ENCODE assay signal across 15 cellular contexts in genomic region chr1:16925635-16926490, GRCh38. TPM values are rescaled to one million over a fixed set of nuclear protein-coding genes. Genes with fewer than 3 reads are reported as not detected.
A peak's percentile ranks its signal among the peaks of the same experiment; 100 is the strongest.
DNase-seq lines count a peak whose midpoint lies in the region; ATAC-seq, FAIRE-seq and TF ChIP-seq lines count a peak whose summit lies in the region.
"Had no signal": no experiment of that assay in that cellular context is flagged by ENCODE, and none has a peak within 500 bp of the region (broad histone marks: within the 10 kb centered on the region; RNA-seq: fewer than 3 reads in every experiment).

No MANE protein-coding gene starts in this region.

- H3K9me3 ChIP-seq in heart right ventricle (no peaks in the 10 kb centered on the region), breast epithelium (no peaks in the 10 kb centered on the region), Karpas-422 (ENCODE audit: low read length) (no peaks in the 10 kb centered on the region)
- H3K9me3 ChIP-seq: A549, Caco-2, thoracic aorta had no signal

- H2AFZ ChIP-seq in Karpas-422 (ENCODE audit: low read length): no peak overlapping the region

- DNase-seq in Right ventricle myocardium inferior (ENCODE audit: missing footprints) (peak; percentile 62), heart right ventricle (no peak), breast epithelium (ENCODE audit: low spot score in 2 of 2) (peak in 1 of 2 donors; percentile 91), islet precursor cell (peak; percentile 35), urothelium cell line (ENCODE audit: low spot score) (peak; percentile 13), HUDEP-2 (lab: John Stamatoyannopoulos, UW; ENCODE audit: unreplicated experiment in 76 of 76) (no peak), Karpas-422 (no peak)
- DNase-seq: activated CD8-positive, alpha-beta T cell treated with anti-CD3 and anti-CD28 coated beads for 36 hours; GDM1; naive thymus-derived CD8-positive, alpha-beta T cell had no signal

- H3K36me3 ChIP-seq in heart right ventricle (peaks cover 0 to 11% (median 0%) of the 10 kb centered on the region in 9 donors), breast epithelium (no peaks in the 10 kb centered on the region), Karpas-422 (ENCODE audit: insufficient read depth, low read length) (no peaks in the 10 kb centered on the region)

- H4K20me1 ChIP-seq in Karpas-422 (ENCODE audit: insufficient read depth, low read depth, low read length): no peaks in the 10 kb centered on the region

- 89 to 92% methylated on average over 13 of the region's 13 CpGs for WGBS in heart right ventricle, 2 donors

- TF ChIP-seq POLR2A in breast epithelium (IDR thresholded peaks at IDR 0.05): no peak

- H3K4me3 ChIP-seq in heart right ventricle (no peak overlapping the region), breast epithelium (no peak overlapping the region), Karpas-422 (ENCODE audit: low read length) (no peak overlapping the region)
- H3K4me3 ChIP-seq: A549, SK-N-MC, thoracic aorta had no signal

- H3K9me2 ChIP-seq in Karpas-422 (replicated peaks; ENCODE audit: insufficient read depth, low read length): no peaks in the 10 kb centered on the region

- no peak for ATAC-seq in Right ventricle myocardium inferior
- ATAC-seq in heart right ventricle: no peak
- no peak for ATAC-seq in HG02970 (IDR thresholded peaks at IDR 0.05; ENCODE audit: low FRiP score, unreplicated experiment)
- ATAC-seq: activated CD8-positive, alpha-beta T cell treated with anti-CD3 and anti-CD28 coated beads for 36 hours; naive thymus-derived CD8-positive, alpha-beta T cell had no signal

- FAIRE-seq in urothelium cell line (lab: Jason Lieb, UNC): no peak
- FAIRE-seq: A549 had no signal

- peaks cover 7% of the 10 kb centered on the region; the same call in 1 of the 2 replicates for H3K79me2 ChIP-seq in Karpas-422 (ENCODE audit: low read length)

- no peak overlapping the region for H3K27ac ChIP-seq in heart right ventricle
- H3K27ac ChIP-seq in breast epithelium: peak overlapping the region; percentile 61 to 64
- no peak overlapping the region for H3K27ac ChIP-seq in Karpas-422 (ENCODE audit: low read length)
- H3K27ac ChIP-seq: SK-N-MC, thoracic aorta had no signal

- no peak overlapping the region for H3K9ac ChIP-seq in Karpas-422 (ENCODE audit: low read length)

- H3K4me1 ChIP-seq in heart right ventricle: peaks cover 0 to 17% (median 9%) of the 10 kb centered on the region in 9 donors
- H3K4me1 ChIP-seq in breast epithelium: peaks cover 0 to 15% of the 10 kb centered on the region in 2 donors
- peaks cover 21% of the 10 kb centered on the region for H3K4me1 ChIP-seq in Karpas-422 (ENCODE audit: low read length)
- H3K4me1 ChIP-seq: A549, Caco-2 had no signal

- intact Hi-C loops in Right ventricle myocardium inferior (cut with DNase I) (no loop called here), heart right ventricle (cut with DNase I) (loop anchor here in 1 of 10 donors (10.0 kb wide), 1 partner anchor 311 kb away; the partner anchor contains the start of gene NBPF1), breast epithelium (cut with DNase I; ENCODE audit: low total_unique reads) (no loop called here)

- TF ChIP-seq CTCF in heart right ventricle (IDR thresholded peaks at IDR 0.05) (no peak), breast epithelium (IDR thresholded peaks at IDR 0.05) (peak in 1 of 3 donors; percentile 8)

- H3K4me2 ChIP-seq in Karpas-422 (ENCODE audit: low read depth, low read length, poor library complexity, severe bottlenecking): no peak overlapping the region
- H3K4me2 ChIP-seq: A549 had no signal

- H3K27me3 ChIP-seq in heart right ventricle: no peaks in the 10 kb centered on the region
- no peaks in the 10 kb centered on the region for H3K27me3 ChIP-seq in breast epithelium
- no peaks in the 10 kb centered on the region for H3K27me3 ChIP-seq in Karpas-422 (ENCODE audit: low read length)

RNA-seq across cellular contexts. Expression of gene CROCC, which starts 4.1 kb away (rescaled TPM):
- total RNA-seq in Right ventricle myocardium inferior (6.5 TPM), heart right ventricle (10 to 100 TPM in 1 of 10 donors, 1 to 10 TPM in 9; 4.7 to 12.8 (median 6.0) TPM), breast epithelium (10 to 100 TPM; 15.5 to 43.9 (median 24.7) TPM)
- polyA plus RNA-seq in heart right ventricle: 10 to 100 TPM in 1 of 2 donors, 1 to 10 TPM in 1; 7.6 to 42.3 TPM
- total RNA-seq in Karpas-422 (2014; rRNA removed; shearing (Covaris generic); ENCODE audit: low replicate concordance): 12.1 and 29.1 TPM in 2 replicates

RNA-seq across cellular contexts. Expression of gene RNU1-2, which starts 30.1 kb away (rescaled TPM):
- total RNA-seq in Right ventricle myocardium inferior (4,572 TPM), heart right ventricle (1,000 to 10,000 TPM in 8 of 10 donors, 100 to 1,000 TPM in 2; 635 to 5,242 (median 1,949) TPM), breast epithelium (under 1 TPM; under 0.01 TPM)
- polyA plus RNA-seq in heart right ventricle: not detected
- total RNA-seq in Karpas-422 (2014; rRNA removed; shearing (Covaris generic); ENCODE audit: low replicate concordance): under 0.01 TPM in 2 replicates

RNA-seq across cellular contexts. Expression of gene MFAP2, which starts 54.6 kb away (rescaled TPM):
- total RNA-seq in Right ventricle myocardium inferior: 4.8 TPM
- 1 to 10 TPM; 1.3 to 6.4 (median 2.4) TPM for total RNA-seq in heart right ventricle
- 10 to 100 TPM in 1 of 2 donors, 1 to 10 TPM in 1; 4.5 to 10.5 TPM for polyA plus RNA-seq in heart right ventricle
- 10 to 100 TPM in 2 of 3 donors, 1 to 10 TPM in 1; 4.5 to 40.2 (median 10.8) TPM for total RNA-seq in breast epithelium
- total RNA-seq in Karpas-422 (2014; rRNA removed; shearing (Covaris generic); ENCODE audit: low replicate concordance): not detected in 2 replicates
- total RNA-seq: activated CD8-positive, alpha-beta T cell treated with anti-CD3 and anti-CD28 coated beads for 36 hours; naive thymus-derived CD8-positive, alpha-beta T cell had no signal

Comparison
In these comparisons a context has a peak if more than half of its experiments do, and no peak if none do; other contexts are left out.
1. DNase-seq: peak in Right ventricle myocardium inferior (single experiment), islet precursor cell (single experiment) and urothelium cell line (single experiment); none in heart right ventricle (0 of 2), HUDEP-2 (0 of 76) and Karpas-422 (single experiment).
2. H3K27ac ChIP-seq: peak in breast epithelium (2 of 2); none in heart right ventricle (0 of 10) and Karpas-422 (single experiment).
3. RNA of gene RNU1-2, which starts 30.1 kb away (total RNA-seq): 4,572 TPM in Right ventricle myocardium inferior (single experiment) and 635 to 5,242 TPM in heart right ventricle; under 0.01 TPM in breast epithelium and under 0.01 TPM in Karpas-422; every median in the first group is over 100 times any median in the second.